ENCODE assay signal across 1 cellular context in genomic region chr10:101041252-101041761, GRCh38.
A peak's percentile ranks its signal among the peaks of the same experiment; 100 is the strongest.
TF ChIP-seq lines count a peak whose summit lies in the region.

No MANE protein-coding gene starts in this region.

TF ChIP-seq in GM12878, 131 proteins besides CTCF, POLR2A, EP300 and RAD21:
- TF ChIP-seq ZNF384 (IDR thresholded peaks at IDR 0.05; ENCODE audit: borderline replicate concordance, low read depth, low read length) = peak; percentile 46; the same call in 1 of the 2 replicates
- 0 out of 2 replicates have a peak, but pooled peaks have one; percentile 16 for TF ChIP-seq ATF7 (IDR thresholded peaks at IDR 0.05; ENCODE audit: low read depth)
- TF ChIP-seq BHLHE40 (IDR thresholded peaks at IDR 0.05; ENCODE audit: borderline replicate concordance in 1 of 2, low read depth in 2 of 2, low read length in 1 of 2) = peak; percentile 31 to 47; a peak in 2 of 4 replicates
- TF ChIP-seq NBN (IDR thresholded peaks at IDR 0.05) = peak; percentile 42; the same call in 1 of the 2 replicates
- peak; percentile 41; the same call in 1 of the 3 replicates for TF ChIP-seq POU2F2 (IDR thresholded peaks at IDR 0.05; ENCODE audit: borderline replicate concordance, low read depth, low read length)
- no peak for TF ChIP-seq ELK1 (IDR thresholded peaks at IDR 0.05; ENCODE audit: low read depth, low read length)
- no peak for TF ChIP-seq E2F4 (IDR thresholded peaks at IDR 0.05; ENCODE audit: low read depth, low read length)
- peak; percentile 50; the same call in 1 of the 2 replicates for TF ChIP-seq YY1 (IDR thresholded peaks at IDR 0.05; ENCODE audit: low read depth, low read length)
- peak; percentile 83 for TF ChIP-seq SMC3 (IDR thresholded peaks at IDR 0.05; ENCODE audit: borderline replicate concordance, low read length)
TF ChIP-seq in GM12878: peak in this region for 7.
